ENCODE assay signal across 19 cellular contexts in genomic region chr22:28910575-28911278, GRCh38. TPM values are rescaled to one million over a fixed set of nuclear protein-coding genes. Genes with fewer than 3 reads are reported as not detected.
DNase-seq lines count a peak whose midpoint lies in the region; ATAC-seq, FAIRE-seq and TF ChIP-seq lines count a peak whose summit lies in the region.
"Had no signal": no experiment of that assay in that cellular context is flagged by ENCODE, and none has a peak within 500 bp of the region (broad histone marks: within the 10 kb centered on the region; RNA-seq: fewer than 3 reads in every experiment).

No MANE protein-coding gene starts in this region.

- H3K9me3 ChIP-seq in HEK293 (ENCODE audit: control insufficient read depth, insufficient read depth, low read depth, low read length) (no peaks in the 10 kb centered on the region), K562 (replicated peaks; ENCODE audit: control insufficient read depth, insufficient read depth, low read depth, low read length) (no peaks in the 10 kb centered on the region), subcutaneous abdominal adipose tissue (ENCODE audit: control insufficient read depth in 5 of 5, low read length in 5 of 5) (no peaks in the 10 kb centered on the region), SK-N-SH (no peaks in the 10 kb centered on the region)
- H3K9me3 ChIP-seq: neutrophil, SJCRH30, suprapubic skin had no signal

- BruUV-seq in K562 (replicated peaks; lab: Mats Ljungman, UMichigan), result no TSS peak

- H3K27me3 ChIP-seq in K562 (ENCODE audit: control insufficient read depth in 2 of 2, insufficient read depth in 2 of 2, low read length in 2 of 2) (no peaks in the 10 kb centered on the region), layer of hippocampus (ENCODE audit: control insufficient read depth, insufficient read depth, low read length) (no peaks in the 10 kb centered on the region), subcutaneous abdominal adipose tissue (ENCODE audit: control insufficient read depth in 5 of 5, insufficient read depth in 4 of 5, low read length in 5 of 5) (no peaks in the 10 kb centered on the region), SK-N-SH (ENCODE audit: insufficient read depth) (no peaks in the 10 kb centered on the region)
- H3K27me3 ChIP-seq: neutrophil, SJCRH30, suprapubic skin had no signal

- peaks cover 8% of the 10 kb centered on the region; the same call in 1 of the 2 replicates for H4K20me1 ChIP-seq in K562 (replicated peaks; ENCODE audit: control insufficient read depth, insufficient read depth, low read length)
- peaks cover 36% of the 10 kb centered on the region; the same call in 1 of the 2 replicates for H4K20me1 ChIP-seq in SK-N-SH (ENCODE audit: insufficient read depth)

- TF ChIP-seq EP300 in K562 (IDR thresholded peaks at IDR 0.05; ENCODE audit: low read length), result no peak
- TF ChIP-seq EP300 in SK-N-SH (IDR thresholded peaks at IDR 0.05; ENCODE audit: borderline replicate concordance in 1 of 2, low read depth in 1 of 2, low read length in 1 of 2), result no peak

- H3K79me2 ChIP-seq in K562 (ENCODE audit: control insufficient read depth, insufficient read depth, low read length) (peaks cover 16% of the 10 kb centered on the region), SK-N-SH (ENCODE audit: insufficient read depth) (peaks cover 62% of the 10 kb centered on the region)

- no peak overlapping the region for H3K9ac ChIP-seq in K562 (ENCODE audit: insufficient read depth in 1 of 2, low read depth in 2 of 2, low read length in 2 of 2)
- H3K9ac ChIP-seq in subcutaneous abdominal adipose tissue (ENCODE audit: low read length in 5 of 5), result no peak overlapping the region
- no peak overlapping the region for H3K9ac ChIP-seq in SK-N-SH

- FAIRE-seq in K562 (lab: Jason Lieb, UNC), result no peak

- H3K4me3 ChIP-seq in HEK293 (ENCODE audit: low read depth, low read length) (no peak overlapping the region), K562 (no peak overlapping the region), subcutaneous abdominal adipose tissue (ENCODE audit: low read depth in 1 of 5, low read length in 5 of 5) (no peak overlapping the region), SK-N-SH (ENCODE audit: low read depth in 2 of 2, low read length in 1 of 2) (no peak overlapping the region)
- H3K4me3 ChIP-seq: lung, SJCRH30, suprapubic skin had no signal

- no peak for TF ChIP-seq POLR2A in K562 (conservative IDR thresholded peaks at IDR 0.05)

- TF ChIP-seq RAD21 in K562 (CRISPR knock-in tag; conservative IDR thresholded peaks at IDR 0.05 in 1 of 2, IDR thresholded peaks at IDR 0.05 in 1 of 2) (no peak), SK-N-SH (IDR thresholded peaks at IDR 0.05; ENCODE audit: low read length) (no peak)

- ATAC-seq in K562 (no peak), omental fat pad (ENCODE audit: low FRiP score) (no peak)
- ATAC-seq: effector memory CD8-positive, alpha-beta T cell had no signal

- CTCF ChIA-PET in HEK293 (lab: Yijun Ruan, JAX), result interaction anchor here (0.6 to 0.7 kb wide), 2 partner anchors 13 to 25 kb away, joined by 3 to 7 read pairs; no protein-coding TSS in a partner anchor
- CTCF ChIA-PET in K562 (lab: Yijun Ruan, JAX; ENCODE audit: low intra/inter-chr PET ratio), result no interaction called here
- CTCF ChIA-PET in SK-N-SH (lab: Yijun Ruan, JAX), result interaction anchor here (0.6 to 1.5 kb wide), 2 partner anchors 55 to 341 kb away, joined by 3 to 4 read pairs; no protein-coding TSS in a partner anchor

- H3K4me2 ChIP-seq in K562 (ENCODE audit: insufficient read depth, low read length) (no peak overlapping the region), SK-N-SH (no peak overlapping the region)

- 82% methylated on average over 3 of the region's 3 CpGs for WGBS in K562 (ENCODE audit: insufficient coverage, low coverage, missing lambda C conversion rate)
- 92% methylated on average over 2 of the region's 3 CpGs for WGBS in SK-N-SH (ENCODE audit: low lambda C conversion rate)

- H3K36me3 ChIP-seq in HEK293 (ENCODE audit: control insufficient read depth in 2 of 2, insufficient read depth in 1 of 2, low read length in 2 of 2) (no peaks in the 10 kb centered on the region), K562 (ENCODE audit: control insufficient read depth, insufficient read depth, low read length) (no peaks in the 10 kb centered on the region), subcutaneous abdominal adipose tissue (ENCODE audit: control insufficient read depth in 5 of 5, insufficient read depth in 5 of 5, low read length in 5 of 5) (no peaks in the 10 kb centered on the region), SK-N-SH (replicated peaks in 1 of 2; ENCODE audit: control insufficient read depth in 1 of 2, insufficient read depth in 2 of 2, low read length in 1 of 2) (no peaks in the 10 kb centered on the region)
- H3K36me3 ChIP-seq: neutrophil, SJCRH30, suprapubic skin had no signal

- H3K27ac ChIP-seq in HEK293 (ENCODE audit: extremely low read depth, low read depth, low read length) (no peak overlapping the region), K562 (ENCODE audit: extremely low read depth, low read depth, low read length) (no peak overlapping the region), layer of hippocampus (ENCODE audit: low read depth, low read length) (peak overlapping the region; percentile 67), subcutaneous abdominal adipose tissue (ENCODE audit: low read depth, low read length) (peak overlapping the region; percentile 82), SK-N-SH (ENCODE audit: low read depth in 2 of 2, low read length in 1 of 2) (no peak overlapping the region)
- H3K27ac ChIP-seq: neutrophil had no signal

- intact Hi-C loops in K562 (cut with micrococcal nuclease), result no loop called here

- in situ Hi-C loops in K562 (cut with MboI), result no loop called here

- H3K4me1 ChIP-seq in HEK293 (ENCODE audit: control insufficient read depth, insufficient read depth, low read length) (peaks cover 11% of the 10 kb centered on the region), K562 (replicated peaks in 1 of 2; ENCODE audit: control insufficient read depth in 2 of 2, insufficient read depth in 2 of 2, low read length in 2 of 2) (peaks cover 3% of the 10 kb centered on the region in 2 experiments; a peak in 2 of 5 replicates), subcutaneous abdominal adipose tissue (ENCODE audit: control insufficient read depth in 5 of 5, insufficient read depth in 5 of 5, low read length in 5 of 5) (peaks cover 0 to 30% (median 18%) of the 10 kb centered on the region in 5 donors), SK-N-SH (ENCODE audit: control insufficient read depth in 1 of 2, insufficient read depth in 2 of 2, low read depth in 1 of 2, low read length in 1 of 2) (peaks cover 3 to 5% of the 10 kb centered on the region in 2 experiments; a peak in 1 of 4 replicates)

- POLR2A ChIA-PET in HEK293 (lab: Yijun Ruan, JAX) (no interaction called here), K562 (lab: Yijun Ruan, JAX) (no interaction called here), SK-N-SH (lab: Yijun Ruan, JAX) (no interaction called here)

- TF ChIP-seq CTCF in HEK293 (tag by site-specific recombination; IDR thresholded peaks at IDR 0.05) (no peak), K562 (IDR thresholded peaks at IDR 0.05 in 2 of 3, conservative IDR thresholded peaks at IDR 0.05 in 1 of 3; ENCODE audit: insufficient read depth in 2 of 3, low read depth in 1 of 3, low read length in 3 of 3) (no peak), omental fat pad (IDR thresholded peaks at IDR 0.05) (no peak), SK-N-SH (IDR thresholded peaks at IDR 0.05) (no peak)

- H2AFZ ChIP-seq in K562 (ENCODE audit: low read depth, low read length) (no peak overlapping the region), SK-N-SH (ENCODE audit: low read depth) (no peak overlapping the region)

- H3K9me2 ChIP-seq in SK-N-SH, result no peaks in the 10 kb centered on the region

- H3F3A ChIP-seq in SK-N-SH (replicated peaks; ENCODE audit: insufficient read depth), result no peaks in the 10 kb centered on the region

- DNase-seq in K562 (ENCODE audit: extremely low read depth in 1 of 4, low spot score in 3 of 4), result no peak
- DNase-seq in omental fat pad (ENCODE audit: low spot score), result no peak
- DNase-seq in COLO829 (ENCODE audit: low spot score), result no peak
- DNase-seq in SK-N-SH, result no peak
- no peak for DNase-seq in middle frontal gyrus (ENCODE audit: extremely low spot score, low spot score)
- DNase-seq: activated CD4-positive, alpha-beta T cell treated with anti-CD3 and anti-CD28 coated beads for 48 hours; activated naive CD4-positive, alpha-beta T cell treated with anti-CD3 and anti-CD28 coated beads for 36 hours; DMS79 treated with DMSO at 0.1 percent for 48 hours; effector memory CD8-positive, alpha-beta T cell; HFFc6; NCI-H2029; stimulated activated CD4-positive, alpha-beta T cell treated with anti-CD3 and anti-CD28 coated beads, Interleukin-2, amount 100 ng/mL, for 24 hours had no signal

- no peaks in the 10 kb centered on the region for H3K9me1 ChIP-seq in K562 (ENCODE audit: control insufficient read depth, insufficient read depth, low read length)

TF ChIP-seq in K562, 482 proteins besides CTCF, POLR2A, EP300 and RAD21 (continues in another document):
- TF ChIP-seq PPARD (CRISPR knock-in tag; IDR thresholded peaks at IDR 0.05), result no peak
- no peak for TF ChIP-seq GABPB2 (CRISPR knock-in tag; conservative IDR thresholded peaks at IDR 0.05)

TF ChIP-seq in SK-N-SH, 30 proteins besides CTCF, POLR2A, EP300 and RAD21 (continues in another document):
- TF ChIP-seq NRF1 (IDR thresholded peaks at IDR 0.05; ENCODE audit: low read depth, low read length), result no peak
- no peak for TF ChIP-seq ELF1 (IDR thresholded peaks at IDR 0.05)
- TF ChIP-seq YY1 (IDR thresholded peaks at IDR 0.05; ENCODE audit: low read depth), result no peak

RNA-seq across cellular contexts. Expression of gene ZNRF3, which starts 27.4 kb away (rescaled TPM):
- total RNA-seq in K562 (2011; cell fraction: chromatin; rRNA removed; ENCODE audit: low replicate concordance), result 2.4 and 5.4 TPM in 2 replicates
- 7.5 and 8.0 TPM in 2 replicates for total RNA-seq in K562 (2011; cell fraction: nucleolus; rRNA removed)
- total RNA-seq in K562 (2011; cell fraction: nucleoplasm; rRNA removed), result 4.6 and 5.8 TPM in 2 replicates
- total RNA-seq in K562 (2014; rRNA removed), result 2.6 and 3.5 TPM in 2 replicates
- total RNA-seq in K562 (2014; rRNA removed; fragmentation: Illumina TruSeq; extraction: Trizol), result 1.5 and 1.6 TPM in 2 replicates
- total RNA-seq in K562 (2015; rRNA removed; fragmentation: Illumina TruSeq; extraction: Trizol), result 2.0 and 2.3 TPM in 2 replicates
- total RNA-seq in K562 (2021), result 5.9 and 6.1 TPM in 2 replicates
- polyA plus RNA-seq in K562 (2011; rRNA removed), result 1.0 and 1.1 TPM in 2 replicates
- 1.3 and 3.8 TPM in 2 replicates for polyA plus RNA-seq in K562 (2011; cell fraction: cytosol; rRNA removed)
- polyA plus RNA-seq in K562 (2011; cell fraction: nucleus; rRNA removed), result 1.4 and 3.9 TPM in 2 replicates
- 1.9 and 2.3 TPM in 2 replicates for polyA plus RNA-seq in K562 (2012)
- polyA plus RNA-seq in K562 (2014; fragmentation: Illumina TruSeq; extraction: Trizol), result 1.7 and 2.4 TPM in 2 replicates
- under 1 TPM; 0.41 to 0.58 TPM for polyA plus RNA-seq in K562 (2014; fragmentation: Nextera tagmentation; extraction: Ambion mirVana)
- 2.9 and 4.2 TPM in 2 replicates for polyA plus RNA-seq in K562 (2014; rRNA removed)
- 1.3 and 1.4 TPM in 2 replicates for polyA minus RNA-seq in K562 (2011; rRNA and poly(A)+ RNA removed)
- polyA minus RNA-seq in K562 (2011; cell fraction: cytosol; rRNA and poly(A)+ RNA removed), result 2.4 and 3.9 TPM in 2 replicates
- 1.6 and 2.0 TPM in 2 replicates for polyA minus RNA-seq in K562 (2011; cell fraction: nucleus; rRNA and poly(A)+ RNA removed)
- 10 to 100 TPM in 1 of 4 donors, 1 to 10 TPM in 3; 7.7 to 14.4 (median 8.2) TPM for total RNA-seq in omental fat pad
- polyA plus RNA-seq in SK-N-SH (2012; rRNA removed), result 2.9 and 4.2 TPM in 2 replicates
- polyA plus RNA-seq in SK-N-SH (2012; cell fraction: cytosol; rRNA removed), result 3.2 and 3.9 TPM in 2 replicates
- 4.7 and 4.8 TPM in 2 replicates for polyA plus RNA-seq in SK-N-SH (2012; cell fraction: nucleus; rRNA removed)

Comparison
In these comparisons a context has a peak if more than half of its experiments do, and no peak if none do; other contexts are left out.
1. H3K27ac ChIP-seq: peak in layer of hippocampus (single experiment) and subcutaneous abdominal adipose tissue (single experiment); none in HEK293 (single experiment), K562 (single experiment) and SK-N-SH (0 of 2).